20 cellular contexts compared by ENCODE assay signal in genomic region chr15:93866996-93867395, GRCh38.
"Had no signal": no experiment of that assay in that cellular context is flagged by ENCODE, and none has a peak within 500 bp of the region (broad histone marks: within the 10 kb centered on the region; RNA-seq: fewer than 3 reads in every experiment).

No MANE protein-coding gene starts in this region.

- H2AFZ ChIP-seq: parathyroid adenoma had no signal

- H3K27me3 Mint-ChIP-seq: memory B cell; stimulated activated memory B cell treated with anti-CD40 and anti-IgM and Interleukin-4, amounts not matched to agents 10 μg/mL and 1 μg/mL and 100 μg/mL, for 72 hours had no signal

- H3K4me1 ChIP-seq: parathyroid adenoma, prostate gland, tibial artery, upper lobe of left lung, uterus had no signal

- H3K4me3 ChIP-seq: coronary artery, lower lobe of right lung, prostate gland, tibial artery, upper lobe of left lung, uterus had no signal

- H3K79me2 ChIP-seq: parathyroid adenoma had no signal

- H3K27ac Mint-ChIP-seq: endodermal cell; memory B cell; mesothelial cell of epicardium; natural killer cell; stimulated activated memory B cell treated with anti-CD40 and anti-IgM and Interleukin-4, amounts not matched to agents 10 μg/mL and 1 μg/mL and 100 μg/mL, for 72 hours; stimulated activated naive CD8-positive, alpha-beta T cell treated with anti-CD3 and anti-CD28 coated beads, Interleukin-15, Interleukin-2, amounts not matched to agents 100 ng/mL and 50 ng/mL, for 24 hours had no signal

- H3K9me3 Mint-ChIP-seq: endodermal cell; memory B cell; mesothelial cell of epicardium; natural killer cell; stimulated activated memory B cell treated with anti-CD40 and anti-IgM and Interleukin-4, amounts not matched to agents 10 μg/mL and 1 μg/mL and 100 μg/mL, for 72 hours; stimulated activated naive CD8-positive, alpha-beta T cell treated with anti-CD3 and anti-CD28 coated beads, Interleukin-15, Interleukin-2, amounts not matched to agents 100 ng/mL and 50 ng/mL, for 24 hours had no signal

- ATAC-seq: left lobe of liver; lower lobe of right lung; natural killer cell; stimulated activated memory B cell treated with anti-CD40 and anti-IgM and Interleukin-4, amounts not matched to agents 10 μg/mL and 1 μg/mL and 100 μg/mL, for 72 hours had no signal

- H3K4me1 Mint-ChIP-seq: endodermal cell; memory B cell; mesothelial cell of epicardium; stimulated activated memory B cell treated with anti-CD40 and anti-IgM and Interleukin-4, amounts not matched to agents 10 μg/mL and 1 μg/mL and 100 μg/mL, for 72 hours had no signal

- H3K27ac ChIP-seq: coronary artery, lower lobe of right lung, parathyroid adenoma, prostate gland, tibial artery, upper lobe of left lung had no signal

- H3K9ac ChIP-seq: parathyroid adenoma had no signal

- H3K9me3 ChIP-seq: lower lobe of right lung, prostate gland, tibial artery, upper lobe of left lung, uterus had no signal

- H3K36me3 ChIP-seq: lower lobe of right lung, prostate gland, tibial artery, upper lobe of left lung, uterus had no signal

- H3K27me3 ChIP-seq: tibial artery, upper lobe of left lung, uterus had no signal

- DNase-seq: effector CD4-positive, alpha-beta T cell; endodermal cell; foreskin melanocyte; islet precursor cell; lower lobe of right lung; natural killer cell; stimulated activated CD4-positive, alpha-beta T cell treated with anti-CD3 and anti-CD28 coated beads, Interleukin-15, amount 100 ng/mL, for 24 hours; stimulated activated CD4-positive, alpha-beta T cell treated with anti-CD3 and anti-CD28 coated beads, Interleukin-1b, Interleukin-23, amount 100 ng/mL, for 48 hours; stimulated activated CD4-positive, alpha-beta T cell treated with anti-CD3 and anti-CD28 coated beads, Interleukin-4, amount 100 ng/mL, for 24 hours; tibial artery; upper lobe of left lung; uterus had no signal

- H3K36me3 Mint-ChIP-seq: memory B cell; mesothelial cell of epicardium; natural killer cell; stimulated activated memory B cell treated with anti-CD40 and anti-IgM and Interleukin-4, amounts not matched to agents 10 μg/mL and 1 μg/mL and 100 μg/mL, for 72 hours had no signal

- H3K4me3 Mint-ChIP-seq: endodermal cell; memory B cell; mesothelial cell of epicardium; natural killer cell; stimulated activated memory B cell treated with anti-CD40 and anti-IgM and Interleukin-4, amounts not matched to agents 10 μg/mL and 1 μg/mL and 100 μg/mL, for 72 hours; stimulated activated naive CD8-positive, alpha-beta T cell treated with anti-CD3 and anti-CD28 coated beads, Interleukin-15, Interleukin-2, amounts not matched to agents 100 ng/mL and 50 ng/mL, for 24 hours had no signal
